ENCODE assay signal across 1 cellular context in genomic region chrX:85243761-85244410, GRCh38.
TF ChIP-seq lines count a peak whose summit lies in the region.

A gene with protein sequence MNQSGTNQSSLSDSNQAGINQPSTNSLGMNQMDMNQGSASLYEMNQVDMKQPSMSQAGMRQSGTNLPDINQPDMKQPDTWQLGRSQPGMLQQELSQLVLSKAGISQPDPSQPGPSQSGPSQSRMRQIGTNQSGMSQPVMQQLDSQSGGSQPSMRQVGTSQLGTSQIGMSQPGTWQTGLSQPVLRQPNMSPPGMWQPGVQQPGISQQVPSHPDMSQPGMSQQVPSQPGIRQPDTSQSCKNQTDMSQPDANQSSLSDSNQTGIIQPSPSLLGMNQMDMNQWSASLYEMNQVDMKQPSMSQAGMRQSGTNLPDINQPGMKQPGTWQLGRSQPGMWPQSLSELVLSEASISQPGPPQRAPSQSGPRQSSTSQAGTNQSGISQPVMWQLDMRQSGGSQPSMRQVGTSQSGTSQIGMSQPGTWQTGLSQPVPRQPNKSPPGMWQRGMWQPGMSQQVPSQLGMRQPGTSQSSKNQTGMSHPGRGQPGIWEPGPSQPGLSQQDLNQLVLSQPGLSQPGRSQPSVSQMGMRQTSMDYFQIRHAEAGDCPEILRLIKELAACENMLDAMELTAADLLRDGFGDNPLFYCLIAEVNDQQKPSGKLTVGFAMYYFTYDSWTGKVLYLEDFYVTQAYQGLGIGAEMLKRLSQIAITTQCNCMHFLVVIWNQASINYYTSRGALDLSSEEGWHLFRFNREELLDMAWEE (minus strand): TSS chrX:85243779. CDS start chrX:85108968, 134,811 bp downstream.
TSS of gene ZNF711 (plus strand) at chrX:85243991. CDS start at chrX:85247573, 3,582 bp downstream.

TF ChIP-seq in HepG2, 621 proteins besides CTCF, POLR2A, EP300 and RAD21 (continued from another document):
- TF ChIP-seq SNRNP70 (IDR thresholded peaks at IDR 0.05; ENCODE audit: low read depth, low read length), result no peak
- no peak for TF ChIP-seq SETDB1 (CRISPR knock-in tag; IDR thresholded peaks at IDR 0.05; ENCODE audit: borderline replicate concordance)
- no peak for TF ChIP-seq ZFP36 (IDR thresholded peaks at IDR 0.05; ENCODE audit: borderline replicate concordance, low read depth, low read length, partially characterized antibody)
- no peak for TF ChIP-seq SRF (IDR thresholded peaks at IDR 0.05; ENCODE audit: low read depth, low read length)
- TF ChIP-seq ZNF251 (CRISPR knock-in tag; IDR thresholded peaks at IDR 0.05), result no peak
- no peak for TF ChIP-seq TAF1 (CRISPR knock-in tag; IDR thresholded peaks at IDR 0.05)
- no peak for TF ChIP-seq MED8 (CRISPR knock-in tag; IDR thresholded peaks at IDR 0.05; ENCODE audit: insufficient replicate concordance)
- TF ChIP-seq, protein P1, sequence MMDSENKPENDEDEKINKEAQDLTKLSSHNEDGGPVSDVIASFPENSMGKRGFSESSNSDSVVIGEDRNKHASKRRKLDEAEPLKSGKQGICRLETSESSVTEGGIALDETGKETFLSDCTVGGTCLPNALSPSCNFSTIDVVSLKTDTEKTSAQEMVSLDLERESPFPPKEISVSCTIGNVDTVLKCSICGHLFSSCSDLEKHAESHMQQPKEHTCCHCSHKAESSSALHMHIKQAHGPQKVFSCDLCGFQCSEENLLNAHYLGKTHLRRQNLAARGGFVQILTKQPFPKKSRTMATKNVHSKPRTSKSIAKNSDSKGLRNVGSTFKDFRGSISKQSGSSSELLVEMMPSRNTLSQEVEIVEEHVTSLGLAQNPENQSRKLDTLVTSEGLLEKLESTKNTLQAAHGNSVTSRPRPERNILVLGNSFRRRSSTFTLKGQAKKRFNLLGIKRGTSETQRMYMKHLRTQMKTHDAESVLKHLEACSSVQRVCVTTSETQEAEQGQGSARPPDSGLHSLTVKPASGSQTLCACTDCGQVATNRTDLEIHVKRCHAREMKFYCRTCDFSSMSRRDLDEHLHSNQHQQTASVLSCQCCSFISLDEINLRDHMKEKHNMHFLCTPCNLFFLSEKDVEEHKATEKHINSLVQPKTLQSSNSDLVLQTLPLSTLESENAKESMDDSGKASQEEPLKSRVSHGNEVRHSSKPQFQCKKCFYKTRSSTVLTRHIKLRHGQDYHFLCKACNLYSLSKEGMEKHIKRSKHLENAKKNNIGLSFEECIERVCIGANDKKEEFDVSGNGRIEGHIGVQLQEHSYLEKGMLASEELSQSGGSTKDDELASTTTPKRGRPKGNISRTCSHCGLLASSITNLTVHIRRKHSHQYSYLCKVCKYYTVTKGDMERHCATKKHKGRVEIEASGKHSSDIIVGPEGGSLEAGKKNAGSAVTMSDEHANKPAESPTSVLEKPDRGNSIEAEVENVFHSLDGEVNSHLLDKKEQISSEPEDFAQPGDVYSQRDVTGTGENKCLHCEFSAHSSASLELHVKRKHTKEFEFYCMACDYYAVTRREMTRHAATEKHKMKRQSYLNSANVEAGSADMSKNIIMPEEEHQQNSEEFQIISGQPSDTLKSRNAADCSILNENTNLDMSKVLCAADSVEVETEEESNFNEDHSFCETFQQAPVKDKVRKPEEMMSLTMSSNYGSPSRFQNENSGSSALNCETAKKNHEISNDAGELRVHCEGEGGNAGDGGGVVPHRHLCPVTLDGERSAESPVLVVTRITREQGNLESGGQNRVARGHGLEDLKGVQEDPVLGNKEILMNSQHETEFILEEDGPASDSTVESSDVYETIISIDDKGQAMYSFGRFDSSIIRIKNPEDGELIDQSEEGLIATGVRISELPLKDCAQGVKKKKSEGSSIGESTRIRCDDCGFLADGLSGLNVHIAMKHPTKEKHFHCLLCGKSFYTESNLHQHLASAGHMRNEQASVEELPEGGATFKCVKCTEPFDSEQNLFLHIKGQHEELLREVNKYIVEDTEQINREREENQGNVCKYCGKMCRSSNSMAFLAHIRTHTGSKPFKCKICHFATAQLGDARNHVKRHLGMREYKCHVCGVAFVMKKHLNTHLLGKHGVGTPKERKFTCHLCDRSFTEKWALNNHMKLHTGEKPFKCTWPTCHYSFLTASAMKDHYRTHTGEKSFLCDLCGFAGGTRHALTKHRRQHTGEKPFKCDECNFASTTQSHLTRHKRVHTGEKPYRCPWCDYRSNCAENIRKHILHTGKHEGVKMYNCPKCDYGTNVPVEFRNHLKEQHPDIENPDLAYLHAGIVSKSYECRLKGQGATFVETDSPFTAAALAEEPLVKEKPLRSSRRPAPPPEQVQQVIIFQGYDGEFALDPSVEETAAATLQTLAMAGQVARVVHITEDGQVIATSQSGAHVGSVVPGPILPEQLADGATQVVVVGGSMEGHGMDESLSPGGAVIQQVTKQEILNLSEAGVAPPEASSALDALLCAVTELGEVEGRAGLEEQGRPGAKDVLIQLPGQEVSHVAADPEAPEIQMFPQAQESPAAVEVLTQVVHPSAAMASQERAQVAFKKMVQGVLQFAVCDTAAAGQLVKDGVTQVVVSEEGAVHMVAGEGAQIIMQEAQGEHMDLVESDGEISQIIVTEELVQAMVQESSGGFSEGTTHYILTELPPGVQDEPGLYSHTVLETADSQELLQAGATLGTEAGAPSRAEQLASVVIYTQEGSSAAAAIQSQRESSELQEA (CRISPR knock-in tag; IDR thresholded peaks at IDR 0.05; ENCODE audit: not compliant biosample characterization), result no peak
- no peak for TF ChIP-seq SRSF1 (optimal IDR thresholded peaks at IDR 0.05; ENCODE audit: low read depth, low read length)
- TF ChIP-seq ZNF589 (CRISPR knock-in tag; conservative IDR thresholded peaks at IDR 0.05), result no peak
- TF ChIP-seq SMARCC2 (IDR thresholded peaks at IDR 0.05), result no peak
- TF ChIP-seq ATF7 (IDR thresholded peaks at IDR 0.05), result 0 out of 2 replicates have a peak, but pooled peaks have one; percentile 17
- TF ChIP-seq ATF7 (CRISPR knock-in tag; IDR thresholded peaks at IDR 0.05), result no peak
- TF ChIP-seq, protein P2, sequence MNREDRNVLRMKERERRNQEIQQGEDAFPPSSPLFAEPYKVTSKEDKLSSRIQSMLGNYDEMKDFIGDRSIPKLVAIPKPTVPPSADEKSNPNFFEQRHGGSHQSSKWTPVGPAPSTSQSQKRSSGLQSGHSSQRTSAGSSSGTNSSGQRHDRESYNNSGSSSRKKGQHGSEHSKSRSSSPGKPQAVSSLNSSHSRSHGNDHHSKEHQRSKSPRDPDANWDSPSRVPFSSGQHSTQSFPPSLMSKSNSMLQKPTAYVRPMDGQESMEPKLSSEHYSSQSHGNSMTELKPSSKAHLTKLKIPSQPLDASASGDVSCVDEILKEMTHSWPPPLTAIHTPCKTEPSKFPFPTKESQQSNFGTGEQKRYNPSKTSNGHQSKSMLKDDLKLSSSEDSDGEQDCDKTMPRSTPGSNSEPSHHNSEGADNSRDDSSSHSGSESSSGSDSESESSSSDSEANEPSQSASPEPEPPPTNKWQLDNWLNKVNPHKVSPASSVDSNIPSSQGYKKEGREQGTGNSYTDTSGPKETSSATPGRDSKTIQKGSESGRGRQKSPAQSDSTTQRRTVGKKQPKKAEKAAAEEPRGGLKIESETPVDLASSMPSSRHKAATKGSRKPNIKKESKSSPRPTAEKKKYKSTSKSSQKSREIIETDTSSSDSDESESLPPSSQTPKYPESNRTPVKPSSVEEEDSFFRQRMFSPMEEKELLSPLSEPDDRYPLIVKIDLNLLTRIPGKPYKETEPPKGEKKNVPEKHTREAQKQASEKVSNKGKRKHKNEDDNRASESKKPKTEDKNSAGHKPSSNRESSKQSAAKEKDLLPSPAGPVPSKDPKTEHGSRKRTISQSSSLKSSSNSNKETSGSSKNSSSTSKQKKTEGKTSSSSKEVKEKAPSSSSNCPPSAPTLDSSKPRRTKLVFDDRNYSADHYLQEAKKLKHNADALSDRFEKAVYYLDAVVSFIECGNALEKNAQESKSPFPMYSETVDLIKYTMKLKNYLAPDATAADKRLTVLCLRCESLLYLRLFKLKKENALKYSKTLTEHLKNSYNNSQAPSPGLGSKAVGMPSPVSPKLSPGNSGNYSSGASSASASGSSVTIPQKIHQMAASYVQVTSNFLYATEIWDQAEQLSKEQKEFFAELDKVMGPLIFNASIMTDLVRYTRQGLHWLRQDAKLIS (CRISPR knock-in tag; IDR thresholded peaks at IDR 0.05), result no peak
- TF ChIP-seq FOXO1 (CRISPR knock-in tag; IDR thresholded peaks at IDR 0.05), result no peak
- no peak for TF ChIP-seq ZKSCAN8 (CRISPR knock-in tag; IDR thresholded peaks at IDR 0.05; ENCODE audit: borderline replicate concordance)
- no peak for TF ChIP-seq ARHGAP35 (CRISPR knock-in tag; IDR thresholded peaks at IDR 0.05; ENCODE audit: borderline replicate concordance)
- peak; percentile 38; the same call in 1 of the 2 replicates for TF ChIP-seq ZBTB14 (CRISPR knock-in tag; IDR thresholded peaks at IDR 0.05)
- no peak for TF ChIP-seq ZNF10 (CRISPR knock-in tag; IDR thresholded peaks at IDR 0.05; ENCODE audit: borderline replicate concordance, low read depth)
- TF ChIP-seq ZNF777 (CRISPR knock-in tag; IDR thresholded peaks at IDR 0.05), result peak; percentile 94
- peak; percentile 45; the same call in 1 of the 2 replicates for TF ChIP-seq DRAP1 (CRISPR knock-in tag; IDR thresholded peaks at IDR 0.05)
- peak; percentile 38; the same call in 1 of the 2 replicates for TF ChIP-seq CREB1 (IDR thresholded peaks at IDR 0.05)
- no peak for TF ChIP-seq CREB1 (CRISPR knock-in tag; IDR thresholded peaks at IDR 0.05)
- TF ChIP-seq RBFOX2 (IDR thresholded peaks at IDR 0.05; ENCODE audit: low read depth, low read length), result peak; percentile 40; the same call in 1 of the 2 replicates
- TF ChIP-seq NR2F2 (IDR thresholded peaks at IDR 0.05; ENCODE audit: borderline replicate concordance, low read depth), result no peak
- no peak for TF ChIP-seq ZC3H4 (CRISPR knock-in tag; IDR thresholded peaks at IDR 0.05; ENCODE audit: borderline replicate concordance)
- no peak for TF ChIP-seq KLF6 (CRISPR knock-in tag; IDR thresholded peaks at IDR 0.05)
- no peak for TF ChIP-seq ZNF615 (CRISPR knock-in tag; IDR thresholded peaks at IDR 0.05; ENCODE audit: borderline replicate concordance)
- peak; percentile 9; the same call in 1 of the 2 replicates for TF ChIP-seq MAFF (IDR thresholded peaks at IDR 0.05; ENCODE audit: low read depth, low read length)
- TF ChIP-seq PATZ1 (CRISPR knock-in tag; IDR thresholded peaks at IDR 0.05), result peak; percentile 48; the same call in 1 of the 2 replicates
